In the genomic region with DNA sequence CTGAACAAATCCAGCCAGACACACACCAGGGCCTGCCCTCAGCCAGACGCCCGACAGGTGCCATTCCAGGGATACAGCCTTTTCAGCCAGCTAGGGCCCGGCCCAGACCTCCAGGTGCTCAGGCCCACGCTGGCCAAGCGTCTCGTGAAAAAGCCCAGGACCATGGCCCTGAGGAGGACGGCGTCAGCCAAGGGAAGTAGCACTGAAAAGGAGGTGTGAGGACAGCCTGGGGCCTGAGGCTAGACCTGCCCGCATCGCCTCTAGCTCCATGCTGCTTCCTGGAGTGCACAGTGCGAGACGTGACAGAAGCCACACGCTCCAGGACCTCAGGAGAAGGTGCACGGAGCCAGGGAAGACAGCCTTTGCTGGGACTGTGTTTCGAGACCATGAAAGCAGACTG, we compare ENCODE assay signal across 20 cellular contexts.
"Had no signal": no experiment of that assay in that cellular context is flagged by ENCODE, and none has a peak within 500 bp of the region (broad histone marks: within the 10 kb centered on the region; RNA-seq: fewer than 3 reads in every experiment).

No MANE protein-coding gene starts in this region.

- H3K27ac ChIP-seq: RWPE1 had no signal

- H3K9ac ChIP-seq: SK-N-SH had no signal

- ATAC-seq: Panc1, PC-3 had no signal

- DNase-seq: Karpas-422, KG1, MG63, NCI-H1092, NCI-H1105 treated with DMSO at 0.1 percent for 48 hours, NCI-H1417 treated with DMSO at 0.1 percent for 48 hours, NCI-H146, NCI-H1694 treated with DMSO at 0.1 percent for 48 hours, NCI-H1930, NCI-H2081, NCI-H2107, NCI-H2227 treated with DMSO at 0.1 percent for 48 hours, NCI-H524, NCI-H69, NCI-H774, PC-3, SHP77, SK-N-SH had no signal

- H3K4me3 ChIP-seq: MG63 had no signal

- H3K4me2 ChIP-seq: SK-N-SH had no signal

- H3K9me3 ChIP-seq: MG63, SK-N-SH had no signal

- H3K27me3 ChIP-seq: MG63 had no signal
